8 cellular contexts compared by ENCODE assay signal in genomic region chr20:13302647-13303425, GRCh38.
DNase-seq lines count a peak whose midpoint lies in the region; ATAC-seq, FAIRE-seq and TF ChIP-seq lines count a peak whose summit lies in the region.

No MANE protein-coding gene starts in this region.

- DNase-seq in SIG-M5 treated with dmso at 0.1 percent for 504 hours (lab: John Stamatoyannopoulos, UW; ENCODE audit: unreplicated experiment) (peak; percentile 5), SIG-M5 (lab: John Stamatoyannopoulos, UW) (no peak), NCI-H2029 (lab: John Stamatoyannopoulos, UW) (peak; percentile 22), fibroblast of mammary gland (ENCODE audit: low read depth) (peak; percentile 17), retina (peak; percentile 21), RCC 7860 (ENCODE audit: low spot score) (no peak)
- peak; percentile 52 to 61 for DNase-seq in activated CD4-positive, alpha-beta T cell treated with anti-CD3 and anti-CD28 coated beads, Interleukin-2, amount 50 U/mL, for 48 hours

- peak; percentile 89 for ATAC-seq in HG02678 (IDR thresholded peaks at IDR 0.05; ENCODE audit: unreplicated experiment)

- H3K4me3 ChIP-seq in fibroblast of mammary gland (ENCODE audit: control insufficient read depth, low read depth, low read length), result no peak overlapping the region

- no peak for FAIRE-seq in RCC 7860 (lab: Jason Lieb, UNC)

- TF ChIP-seq CTCF in fibroblast of mammary gland (conservative IDR thresholded peaks at IDR 0.05; ENCODE audit: control insufficient read depth, insufficient read depth, low read depth, low read length), result peak; percentile 71

Comparison
In these comparisons a context has a peak if more than half of its experiments do, and no peak if none do; other contexts are left out.
1. DNase-seq: peak in SIG-M5 treated with dmso at 0.1 percent for 504 hours (single experiment), NCI-H2029 (single experiment), activated CD4-positive, alpha-beta T cell treated with anti-CD3 and anti-CD28 coated beads, Interleukin-2, amount 50 U/mL, for 48 hours (2 of 2), fibroblast of mammary gland (single experiment) and retina (single experiment); none in SIG-M5 (single experiment) and RCC 7860 (single experiment).